8 cellular contexts compared by ENCODE assay signal in the genomic region with DNA sequence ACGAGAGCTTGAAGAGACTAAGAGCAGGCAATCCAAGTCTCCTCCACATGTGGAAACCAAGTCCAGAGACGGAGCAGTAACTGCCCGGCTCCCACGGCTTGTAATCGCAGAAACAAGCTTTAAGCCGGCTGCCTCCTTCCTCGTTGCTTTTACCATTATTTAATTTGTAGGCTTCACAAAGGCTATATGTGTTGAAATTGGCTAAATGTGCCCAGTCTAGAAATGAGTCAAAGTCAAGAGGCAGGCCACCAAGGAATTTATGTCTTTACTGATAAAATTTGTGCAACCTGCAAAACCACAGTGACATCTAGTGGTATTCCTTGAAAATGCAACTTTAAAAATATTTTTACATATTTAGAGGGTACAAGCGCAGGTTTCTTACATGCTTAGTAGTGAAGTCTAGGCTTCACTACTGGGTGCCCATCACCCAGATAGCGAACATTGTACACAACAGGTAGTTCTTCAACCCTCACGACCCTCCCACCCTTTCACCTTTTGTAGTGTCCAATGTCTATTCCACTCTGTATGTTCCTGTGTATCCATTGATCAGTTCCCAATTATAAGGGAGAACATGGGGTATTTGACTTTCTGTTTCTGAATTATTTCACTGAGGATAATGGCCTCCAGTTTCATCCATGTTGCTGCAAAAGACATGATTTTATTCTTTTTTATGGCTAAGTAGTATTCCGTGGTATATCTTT. TPM values are rescaled to one million over a fixed set of nuclear protein-coding genes. Genes with fewer than 3 reads are reported as not detected.
A peak's percentile ranks its signal among the peaks of the same experiment; 100 is the strongest.
DNase-seq lines count a peak whose midpoint lies in the region; ATAC-seq and TF ChIP-seq lines count a peak whose summit lies in the region.

No MANE protein-coding gene starts in this region.

- H3K36me3 ChIP-seq in kidney epithelial cell (ENCODE audit: control insufficient read depth, insufficient read depth, low read length) (no peaks in the 10 kb centered on the region), testis (ENCODE audit: low read depth, missing control alignments) (no peaks in the 10 kb centered on the region)

- TF ChIP-seq CTCF in kidney epithelial cell (IDR thresholded peaks at IDR 0.05; ENCODE audit: insufficient read depth, low read length, poor library complexity, severe bottlenecking) (peak; percentile 70), testis (IDR thresholded peaks at IDR 0.05) (peak; percentile 66 to 91 (median 71))

- DNase-seq in NCI-H1105 treated with DMSO at 0.1 percent for 48 hours (lab: John Stamatoyannopoulos, UW) (peak; percentile 10), NCI-H1105 (lab: John Stamatoyannopoulos, UW) (no peak), NCI-H460 (ENCODE audit: extremely low read depth, low read depth) (peak; percentile 44), brain pericyte (ENCODE audit: low read depth, low spot score) (peak; percentile 52), kidney epithelial cell (ENCODE audit: low read depth) (peak; percentile 12), testis (peak; percentile 37)
- no peak for DNase-seq in effector CD8-positive, alpha-beta T cell (lab: John Stamatoyannopoulos, UW)

- no peak overlapping the region for H3K27ac ChIP-seq in testis

- H3K9me3 ChIP-seq in testis: no peaks in the 10 kb centered on the region

- H3K4me3 ChIP-seq in kidney epithelial cell (ENCODE audit: low read depth, low read length): no peak overlapping the region
- no peak overlapping the region for H3K4me3 ChIP-seq in testis

- no peaks in the 10 kb centered on the region for H3K27me3 ChIP-seq in kidney epithelial cell (ENCODE audit: control insufficient read depth, insufficient read depth, low read length)
- no peaks in the 10 kb centered on the region for H3K27me3 ChIP-seq in testis

- TF ChIP-seq POLR2A in testis (IDR thresholded peaks at IDR 0.05): no peak

- intact Hi-C loops in testis (cut with DNase I; ENCODE audit: low total_unique reads): no loop called here

- WGBS in testis, 2 donors: 13 to 17% methylated on average over 11 of the region's 11 CpGs

- peaks cover 4% of the 10 kb centered on the region for H3K4me1 ChIP-seq in testis

- peak; percentile 44 for ATAC-seq in HG02642 (IDR thresholded peaks at IDR 0.05; ENCODE audit: poor library complexity, unreplicated experiment)

RNA-seq across cellular contexts. Expression of a gene that starts 33.5 kb away (rescaled TPM):
- total RNA-seq in NCI-H460 (2014; rRNA removed; shearing (Covaris generic)): 7.0 and 7.2 TPM in 2 replicates
- 2.6 and 3.9 TPM in 2 replicates for polyA plus RNA-seq in NCI-H460 (2014; cell fraction: nucleus; rRNA removed)
- 0.38 and 0.62 TPM in 2 replicates for total RNA-seq in kidney epithelial cell
- total RNA-seq in testis: 10 to 100 TPM; 18.8 to 23.5 TPM
- polyA plus RNA-seq in testis (ENCODE audit: insufficient read depth, low read depth, low replicate concordance): 9.9 TPM

Comparison
In these comparisons a context has a peak if more than half of its experiments do, and no peak if none do; other contexts are left out.
1. DNase-seq: peak in NCI-H1105 treated with DMSO at 0.1 percent for 48 hours (single experiment), NCI-H460 (single experiment), brain pericyte (single experiment), kidney epithelial cell (single experiment) and testis (single experiment); none in NCI-H1105 (single experiment) and effector CD8-positive, alpha-beta T cell (single experiment).